8 cellular contexts compared by ENCODE assay signal in genomic region chr7:6446977-6447588, GRCh38. TPM values are rescaled to one million over a fixed set of nuclear protein-coding genes. Genes with fewer than 3 reads are reported as not detected.
DNase-seq lines count a peak whose midpoint lies in the region; ATAC-seq and TF ChIP-seq lines count a peak whose summit lies in the region.

No MANE protein-coding gene starts in this region.

- H3K9me3 ChIP-seq in lower lobe of right lung = no peaks in the 10 kb centered on the region

- DNase-seq in AML-193 (lab: John Stamatoyannopoulos, UW) = peak; percentile 69 to 78
- peak; percentile 81 for DNase-seq in NCI-H2171 treated with DMSO at 0.1 percent for 48 hours (lab: John Stamatoyannopoulos, UW)
- peak; percentile 54 for DNase-seq in activated CD4-positive, alpha-beta T cell treated with anti-CD3 and anti-CD28 coated beads for 48 hours
- peak; percentile 9 for DNase-seq in effector CD4-positive, alpha-beta T cell
- DNase-seq in lower lobe of right lung = peak; percentile 74
- peak; percentile 46 for DNase-seq in stimulated activated naive CD8-positive, alpha-beta T cell treated with anti-CD3 and anti-CD28 coated beads, Interleukin-15, Interleukin-2, amounts not matched to agents 100 U/mL and 50 U/mL, for 24 hours

- H3K4me1 ChIP-seq in lower lobe of right lung = peaks cover 32% of the 10 kb centered on the region

- peak overlapping the region; percentile 88 for H3K4me3 ChIP-seq in lower lobe of right lung

- H3K36me3 ChIP-seq in lower lobe of right lung = peaks cover 33% of the 10 kb centered on the region

- ATAC-seq in GM18873 (IDR thresholded peaks at IDR 0.05; ENCODE audit: low FRiP score, unreplicated experiment) = peak; percentile 30
- ATAC-seq in HG03196 (IDR thresholded peaks at IDR 0.05; ENCODE audit: unreplicated experiment) = peak; percentile 30
- ATAC-seq in lower lobe of right lung = peak; percentile 59 to 69
- ATAC-seq in stimulated activated naive CD8-positive, alpha-beta T cell treated with anti-CD3 and anti-CD28 coated beads, Interleukin-15, Interleukin-2, amounts not matched to agents 100 U/mL and 50 U/mL, for 24 hours = peak; percentile 15

- H3K27ac ChIP-seq in lower lobe of right lung = peak overlapping the region; percentile 92

- TF ChIP-seq CTCF in lower lobe of right lung (IDR thresholded peaks at IDR 0.05) = no peak

- no peaks in the 10 kb centered on the region for H3K27me3 ChIP-seq in lower lobe of right lung (ENCODE audit: low read depth)

- intact Hi-C loops in lower lobe of right lung (cut with DNase I) = no loop called here

RNA-seq across cellular contexts. Expression of gene DAGLB, which starts 0.7 kb away (rescaled TPM):
- total RNA-seq in lower lobe of right lung = 40.6 TPM

RNA-seq across cellular contexts. Expression of gene KDELR2, which starts 36.9 kb away (rescaled TPM):
- total RNA-seq in lower lobe of right lung = 105 TPM

Comparison
In these comparisons a context has a peak if more than half of its experiments do, and no peak if none do; other contexts are left out.
1. Peak in every context shown above with its lines: DNase-seq, ATAC-seq, H3K4me3 ChIP-seq and H3K27ac ChIP-seq.
2. DNase-seq: peak in every context shown above with its lines; median percentile 81 in NCI-H2171 treated with DMSO at 0.1 percent for 48 hours; 74 in lower lobe of right lung; 74 in AML-193; 54 in activated CD4-positive, alpha-beta T cell treated with anti-CD3 and anti-CD28 coated beads for 48 hours; 46 in stimulated activated naive CD8-positive, alpha-beta T cell treated with anti-CD3 and anti-CD28 coated beads, Interleukin-15, Interleukin-2, amounts not matched to agents 100 U/mL and 50 U/mL, for 24 hours; 9 in effector CD4-positive, alpha-beta T cell.